Comparison of ENCODE assay signal across 1 cellular context in the genomic region with DNA sequence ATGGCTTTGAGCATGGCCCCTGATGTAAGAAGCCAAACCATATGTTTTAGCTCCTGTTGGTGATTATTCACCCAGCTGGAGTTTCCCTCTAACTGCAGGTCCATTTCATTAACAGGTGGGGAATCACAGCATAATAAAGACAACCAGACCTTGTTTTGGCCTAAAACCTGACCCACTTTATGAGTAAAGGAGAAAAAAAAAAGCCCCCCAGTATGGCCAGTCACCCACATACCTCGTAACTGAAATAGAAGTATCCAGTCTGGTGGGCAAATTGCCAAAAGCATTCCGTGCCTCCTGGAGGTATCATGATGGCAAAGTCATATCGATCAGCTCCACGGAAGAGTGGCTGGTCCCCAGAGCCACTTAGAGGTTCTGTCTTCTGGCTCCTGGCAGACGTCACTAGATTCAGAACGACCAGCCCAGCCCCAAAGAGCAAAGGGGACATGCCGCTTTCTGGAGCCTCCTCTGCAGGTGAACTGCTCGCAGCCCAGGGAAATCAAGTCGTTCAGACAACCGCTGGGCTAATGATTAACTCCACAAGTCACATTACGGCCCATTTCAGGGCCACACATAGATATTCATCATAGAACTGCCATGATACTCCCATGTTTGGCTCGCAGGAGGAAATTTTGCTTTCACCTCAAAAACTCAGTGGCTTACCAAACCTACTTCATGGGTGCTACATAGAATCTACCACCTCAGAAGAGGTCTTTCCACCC.
TF ChIP-seq lines count a peak whose summit lies in the region.

A gene (minus strand): TSS at position 478 of the 719 bp plus-strand sequence. CDS start 33 bp downstream, at position 445.

TF ChIP-seq in HepG2, 621 proteins besides CTCF, POLR2A, EP300 and RAD21 (continued from another document and continues in another):
- TF ChIP-seq, protein P1, sequence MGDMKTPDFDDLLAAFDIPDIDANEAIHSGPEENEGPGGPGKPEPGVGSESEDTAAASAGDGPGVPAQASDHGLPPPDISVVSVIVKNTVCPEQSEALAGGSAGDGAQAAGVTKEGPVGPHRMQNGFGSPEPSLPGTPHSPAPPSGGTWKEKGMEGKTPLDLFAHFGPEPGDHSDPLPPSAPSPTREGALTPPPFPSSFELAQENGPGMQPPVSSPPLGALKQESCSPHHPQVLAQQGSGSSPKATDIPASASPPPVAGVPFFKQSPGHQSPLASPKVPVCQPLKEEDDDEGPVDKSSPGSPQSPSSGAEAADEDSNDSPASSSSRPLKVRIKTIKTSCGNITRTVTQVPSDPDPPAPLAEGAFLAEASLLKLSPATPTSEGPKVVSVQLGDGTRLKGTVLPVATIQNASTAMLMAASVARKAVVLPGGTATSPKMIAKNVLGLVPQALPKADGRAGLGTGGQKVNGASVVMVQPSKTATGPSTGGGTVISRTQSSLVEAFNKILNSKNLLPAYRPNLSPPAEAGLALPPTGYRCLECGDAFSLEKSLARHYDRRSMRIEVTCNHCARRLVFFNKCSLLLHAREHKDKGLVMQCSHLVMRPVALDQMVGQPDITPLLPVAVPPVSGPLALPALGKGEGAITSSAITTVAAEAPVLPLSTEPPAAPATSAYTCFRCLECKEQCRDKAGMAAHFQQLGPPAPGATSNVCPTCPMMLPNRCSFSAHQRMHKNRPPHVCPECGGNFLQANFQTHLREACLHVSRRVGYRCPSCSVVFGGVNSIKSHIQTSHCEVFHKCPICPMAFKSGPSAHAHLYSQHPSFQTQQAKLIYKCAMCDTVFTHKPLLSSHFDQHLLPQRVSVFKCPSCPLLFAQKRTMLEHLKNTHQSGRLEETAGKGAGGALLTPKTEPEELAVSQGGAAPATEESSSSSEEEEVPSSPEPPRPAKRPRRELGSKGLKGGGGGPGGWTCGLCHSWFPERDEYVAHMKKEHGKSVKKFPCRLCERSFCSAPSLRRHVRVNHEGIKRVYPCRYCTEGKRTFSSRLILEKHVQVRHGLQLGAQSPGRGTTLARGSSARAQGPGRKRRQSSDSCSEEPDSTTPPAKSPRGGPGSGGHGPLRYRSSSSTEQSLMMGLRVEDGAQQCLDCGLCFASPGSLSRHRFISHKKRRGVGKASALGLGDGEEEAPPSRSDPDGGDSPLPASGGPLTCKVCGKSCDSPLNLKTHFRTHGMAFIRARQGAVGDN (CRISPR knock-in tag; IDR thresholded peaks at IDR 0.05) = peak; percentile 52
- TF ChIP-seq PAX8 (CRISPR knock-in tag; IDR thresholded peaks at IDR 0.05; ENCODE audit: borderline replicate concordance) = no peak
- TF ChIP-seq MAZ (IDR thresholded peaks at IDR 0.05; ENCODE audit: borderline replicate concordance, low read depth, low read length) = no peak
- TF ChIP-seq MAZ (CRISPR knock-in tag; IDR thresholded peaks at IDR 0.05; ENCODE audit: low read depth) = 0 out of 2 replicates have a peak, but pooled peaks have one; percentile 34
- TF ChIP-seq, protein P2, sequence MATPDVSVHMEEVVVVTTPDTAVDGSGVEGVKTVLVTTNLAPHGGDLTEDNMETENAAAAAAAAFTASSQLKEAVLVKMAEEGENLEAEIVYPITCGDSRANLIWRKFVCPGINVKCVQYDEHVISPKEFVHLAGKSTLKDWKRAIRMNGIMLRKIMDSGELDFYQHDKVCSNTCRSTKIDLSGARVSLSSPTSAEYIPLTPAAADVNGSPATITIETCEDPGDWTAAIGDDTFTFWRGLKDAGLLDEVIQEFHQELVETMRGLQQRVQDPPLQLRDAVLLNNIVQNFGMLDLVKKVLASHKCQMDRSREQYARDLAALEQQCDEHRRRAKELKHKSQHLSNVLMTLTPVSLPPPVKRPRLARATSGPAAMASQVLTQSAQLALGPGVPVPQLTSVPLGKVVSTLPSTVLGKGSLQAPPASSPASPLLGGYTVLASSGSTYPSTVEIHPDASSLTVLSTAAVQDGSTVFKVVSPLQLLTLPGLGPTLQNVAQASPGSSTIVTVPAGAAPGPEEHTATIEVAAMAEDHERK (CRISPR knock-in tag; IDR thresholded peaks at IDR 0.05; ENCODE audit: low read depth) = no peak
- TF ChIP-seq ZBTB38 (CRISPR knock-in tag; IDR thresholded peaks at IDR 0.05) = no peak
- TF ChIP-seq, protein P3, sequence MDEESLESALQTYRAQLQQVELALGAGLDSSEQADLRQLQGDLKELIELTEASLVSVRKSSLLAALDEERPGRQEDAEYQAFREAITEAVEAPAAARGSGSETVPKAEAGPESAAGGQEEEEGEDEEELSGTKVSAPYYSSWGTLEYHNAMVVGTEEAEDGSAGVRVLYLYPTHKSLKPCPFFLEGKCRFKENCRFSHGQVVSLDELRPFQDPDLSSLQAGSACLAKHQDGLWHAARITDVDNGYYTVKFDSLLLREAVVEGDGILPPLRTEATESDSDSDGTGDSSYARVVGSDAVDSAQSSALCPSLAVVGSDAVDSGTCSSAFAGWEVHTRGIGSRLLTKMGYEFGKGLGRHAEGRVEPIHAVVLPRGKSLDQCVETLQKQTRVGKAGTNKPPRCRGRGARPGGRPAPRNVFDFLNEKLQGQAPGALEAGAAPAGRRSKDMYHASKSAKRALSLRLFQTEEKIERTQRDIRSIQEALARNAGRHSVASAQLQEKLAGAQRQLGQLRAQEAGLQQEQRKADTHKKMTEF (CRISPR knock-in tag; IDR thresholded peaks at IDR 0.05) = peak; percentile 42; the same call in 1 of the 2 replicates
- TF ChIP-seq TSC22D2 (CRISPR knock-in tag; IDR thresholded peaks at IDR 0.05; ENCODE audit: borderline replicate concordance) = no peak
- TF ChIP-seq, protein P4, sequence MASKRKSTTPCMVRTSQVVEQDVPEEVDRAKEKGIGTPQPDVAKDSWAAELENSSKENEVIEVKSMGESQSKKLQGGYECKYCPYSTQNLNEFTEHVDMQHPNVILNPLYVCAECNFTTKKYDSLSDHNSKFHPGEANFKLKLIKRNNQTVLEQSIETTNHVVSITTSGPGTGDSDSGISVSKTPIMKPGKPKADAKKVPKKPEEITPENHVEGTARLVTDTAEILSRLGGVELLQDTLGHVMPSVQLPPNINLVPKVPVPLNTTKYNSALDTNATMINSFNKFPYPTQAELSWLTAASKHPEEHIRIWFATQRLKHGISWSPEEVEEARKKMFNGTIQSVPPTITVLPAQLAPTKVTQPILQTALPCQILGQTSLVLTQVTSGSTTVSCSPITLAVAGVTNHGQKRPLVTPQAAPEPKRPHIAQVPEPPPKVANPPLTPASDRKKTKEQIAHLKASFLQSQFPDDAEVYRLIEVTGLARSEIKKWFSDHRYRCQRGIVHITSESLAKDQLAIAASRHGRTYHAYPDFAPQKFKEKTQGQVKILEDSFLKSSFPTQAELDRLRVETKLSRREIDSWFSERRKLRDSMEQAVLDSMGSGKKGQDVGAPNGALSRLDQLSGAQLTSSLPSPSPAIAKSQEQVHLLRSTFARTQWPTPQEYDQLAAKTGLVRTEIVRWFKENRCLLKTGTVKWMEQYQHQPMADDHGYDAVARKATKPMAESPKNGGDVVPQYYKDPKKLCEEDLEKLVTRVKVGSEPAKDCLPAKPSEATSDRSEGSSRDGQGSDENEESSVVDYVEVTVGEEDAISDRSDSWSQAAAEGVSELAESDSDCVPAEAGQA (IDR thresholded peaks at IDR 0.05; ENCODE audit: low read depth) = no peak
- TF ChIP-seq, protein P4 (CRISPR knock-in tag; IDR thresholded peaks at IDR 0.05; ENCODE audit: borderline replicate concordance) = no peak
- TF ChIP-seq, protein P5, sequence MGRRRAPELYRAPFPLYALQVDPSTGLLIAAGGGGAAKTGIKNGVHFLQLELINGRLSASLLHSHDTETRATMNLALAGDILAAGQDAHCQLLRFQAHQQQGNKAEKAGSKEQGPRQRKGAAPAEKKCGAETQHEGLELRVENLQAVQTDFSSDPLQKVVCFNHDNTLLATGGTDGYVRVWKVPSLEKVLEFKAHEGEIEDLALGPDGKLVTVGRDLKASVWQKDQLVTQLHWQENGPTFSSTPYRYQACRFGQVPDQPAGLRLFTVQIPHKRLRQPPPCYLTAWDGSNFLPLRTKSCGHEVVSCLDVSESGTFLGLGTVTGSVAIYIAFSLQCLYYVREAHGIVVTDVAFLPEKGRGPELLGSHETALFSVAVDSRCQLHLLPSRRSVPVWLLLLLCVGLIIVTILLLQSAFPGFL (CRISPR knock-in tag; IDR thresholded peaks at IDR 0.05) = 0 out of 2 replicates have a peak, but pooled peaks have one; percentile 38
- TF ChIP-seq, protein P6, sequence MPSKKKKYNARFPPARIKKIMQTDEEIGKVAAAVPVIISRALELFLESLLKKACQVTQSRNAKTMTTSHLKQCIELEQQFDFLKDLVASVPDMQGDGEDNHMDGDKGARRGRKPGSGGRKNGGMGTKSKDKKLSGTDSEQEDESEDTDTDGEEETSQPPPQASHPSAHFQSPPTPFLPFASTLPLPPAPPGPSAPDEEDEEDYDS (CRISPR knock-in tag; IDR thresholded peaks at IDR 0.05) = peak; percentile 72
- TF ChIP-seq, protein P7, sequence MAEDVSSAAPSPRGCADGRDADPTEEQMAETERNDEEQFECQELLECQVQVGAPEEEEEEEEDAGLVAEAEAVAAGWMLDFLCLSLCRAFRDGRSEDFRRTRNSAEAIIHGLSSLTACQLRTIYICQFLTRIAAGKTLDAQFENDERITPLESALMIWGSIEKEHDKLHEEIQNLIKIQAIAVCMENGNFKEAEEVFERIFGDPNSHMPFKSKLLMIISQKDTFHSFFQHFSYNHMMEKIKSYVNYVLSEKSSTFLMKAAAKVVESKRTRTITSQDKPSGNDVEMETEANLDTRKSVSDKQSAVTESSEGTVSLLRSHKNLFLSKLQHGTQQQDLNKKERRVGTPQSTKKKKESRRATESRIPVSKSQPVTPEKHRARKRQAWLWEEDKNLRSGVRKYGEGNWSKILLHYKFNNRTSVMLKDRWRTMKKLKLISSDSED (CRISPR knock-in tag; IDR thresholded peaks at IDR 0.05) = no peak
- TF ChIP-seq, protein P8, sequence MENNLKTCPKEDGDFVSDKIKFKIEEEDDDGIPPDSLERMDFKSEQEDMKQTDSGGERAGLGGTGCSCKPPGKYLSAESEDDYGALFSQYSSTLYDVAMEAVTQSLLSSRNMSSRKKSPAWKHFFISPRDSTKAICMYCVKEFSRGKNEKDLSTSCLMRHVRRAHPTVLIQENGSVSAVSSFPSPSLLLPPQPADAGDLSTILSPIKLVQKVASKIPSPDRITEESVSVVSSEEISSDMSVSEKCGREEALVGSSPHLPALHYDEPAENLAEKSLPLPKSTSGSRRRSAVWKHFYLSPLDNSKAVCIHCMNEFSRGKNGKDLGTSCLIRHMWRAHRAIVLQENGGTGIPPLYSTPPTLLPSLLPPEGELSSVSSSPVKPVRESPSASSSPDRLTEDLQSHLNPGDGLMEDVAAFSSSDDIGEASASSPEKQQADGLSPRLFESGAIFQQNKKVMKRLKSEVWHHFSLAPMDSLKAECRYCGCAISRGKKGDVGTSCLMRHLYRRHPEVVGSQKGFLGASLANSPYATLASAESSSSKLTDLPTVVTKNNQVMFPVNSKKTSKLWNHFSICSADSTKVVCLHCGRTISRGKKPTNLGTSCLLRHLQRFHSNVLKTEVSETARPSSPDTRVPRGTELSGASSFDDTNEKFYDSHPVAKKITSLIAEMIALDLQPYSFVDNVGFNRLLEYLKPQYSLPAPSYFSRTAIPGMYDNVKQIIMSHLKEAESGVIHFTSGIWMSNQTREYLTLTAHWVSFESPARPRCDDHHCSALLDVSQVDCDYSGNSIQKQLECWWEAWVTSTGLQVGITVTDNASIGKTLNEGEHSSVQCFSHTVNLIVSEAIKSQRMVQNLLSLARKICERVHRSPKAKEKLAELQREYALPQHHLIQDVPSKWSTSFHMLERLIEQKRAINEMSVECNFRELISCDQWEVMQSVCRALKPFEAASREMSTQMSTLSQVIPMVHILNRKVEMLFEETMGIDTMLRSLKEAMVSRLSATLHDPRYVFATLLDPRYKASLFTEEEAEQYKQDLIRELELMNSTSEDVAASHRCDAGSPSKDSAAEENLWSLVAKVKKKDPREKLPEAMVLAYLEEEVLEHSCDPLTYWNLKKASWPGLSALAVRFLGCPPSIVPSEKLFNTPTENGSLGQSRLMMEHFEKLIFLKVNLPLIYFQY (CRISPR knock-in tag; IDR thresholded peaks at IDR 0.05; ENCODE audit: borderline replicate concordance) = 0 out of 2 replicates have a peak, but pooled peaks have one; percentile 14
- no peak for TF ChIP-seq ZNF263 (CRISPR knock-in tag; IDR thresholded peaks at IDR 0.05)
- no peak for TF ChIP-seq NFE2L1 (CRISPR knock-in tag; IDR thresholded peaks at IDR 0.05; ENCODE audit: borderline replicate concordance)
- no peak for TF ChIP-seq KLF16 (CRISPR knock-in tag; IDR thresholded peaks at IDR 0.05)
- TF ChIP-seq THAP11 (CRISPR knock-in tag; IDR thresholded peaks at IDR 0.05) = 0 out of 2 replicates have a peak, but pooled peaks have one; percentile 42
- TF ChIP-seq MIER3 (CRISPR knock-in tag; IDR thresholded peaks at IDR 0.05; ENCODE audit: borderline replicate concordance) = no peak
- no peak for TF ChIP-seq ZBTB3 (CRISPR knock-in tag; IDR thresholded peaks at IDR 0.05; ENCODE audit: borderline replicate concordance, low read depth)
- TF ChIP-seq TCF12 (IDR thresholded peaks at IDR 0.05) = no peak
- TF ChIP-seq TCF12 (CRISPR knock-in tag; IDR thresholded peaks at IDR 0.05) = no peak
- TF ChIP-seq, protein P9, sequence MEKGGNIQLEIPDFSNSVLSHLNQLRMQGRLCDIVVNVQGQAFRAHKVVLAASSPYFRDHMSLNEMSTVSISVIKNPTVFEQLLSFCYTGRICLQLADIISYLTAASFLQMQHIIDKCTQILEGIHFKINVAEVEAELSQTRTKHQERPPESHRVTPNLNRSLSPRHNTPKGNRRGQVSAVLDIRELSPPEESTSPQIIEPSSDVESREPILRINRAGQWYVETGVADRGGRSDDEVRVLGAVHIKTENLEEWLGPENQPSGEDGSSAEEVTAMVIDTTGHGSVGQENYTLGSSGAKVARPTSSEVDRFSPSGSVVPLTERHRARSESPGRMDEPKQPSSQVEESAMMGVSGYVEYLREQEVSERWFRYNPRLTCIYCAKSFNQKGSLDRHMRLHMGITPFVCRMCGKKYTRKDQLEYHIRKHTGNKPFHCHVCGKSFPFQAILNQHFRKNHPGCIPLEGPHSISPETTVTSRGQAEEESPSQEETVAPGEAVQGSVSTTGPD (CRISPR knock-in tag; IDR thresholded peaks at IDR 0.05) = no peak
- TF ChIP-seq HNF4G (IDR thresholded peaks at IDR 0.05; ENCODE audit: borderline replicate concordance, low read depth, low read length) = no peak
- TF ChIP-seq HNF4G (CRISPR knock-in tag; IDR thresholded peaks at IDR 0.05; ENCODE audit: borderline replicate concordance, low read depth) = 0 out of 2 replicates have a peak, but pooled peaks have one; percentile 29
